8 cellular contexts compared by ENCODE assay signal in genomic region chr11:57322881-57323467, GRCh38. TPM values are rescaled to one million over a fixed set of nuclear protein-coding genes. Genes with fewer than 3 reads are reported as not detected.
DNase-seq lines count a peak whose midpoint lies in the region; ATAC-seq, FAIRE-seq and TF ChIP-seq lines count a peak whose summit lies in the region.

No MANE protein-coding gene starts in this region.

- intact Hi-C loops in left ventricle myocardium inferior (cut with micrococcal nuclease) (no loop called here), left ventricle myocardium superior (cut with micrococcal nuclease) (no loop called here), uterus (cut with DNase I; ENCODE audit: low total_unique reads) (no loop called here), posterior vena cava (cut with DNase I) (loop anchor here (5.0 to 10.0 kb wide), 2 partner anchors 342 to 1819 kb away; partner anchors contain the start of genes FAM111A (in 1 of the 2) and ZDHHC5 (in 1 of the 2))

- peak overlapping the region; percentile 86 for H3K4me3 ChIP-seq in left ventricle myocardium inferior
- H3K4me3 ChIP-seq in bronchial epithelial cell (ENCODE audit: low read depth, low read length): peak overlapping the region; percentile 90
- peak overlapping the region; percentile 79 to 89 for H3K4me3 ChIP-seq in mucosa of rectum (ENCODE audit: low read length in 2 of 2)
- peak overlapping the region; percentile 65 to 97 for H3K4me3 ChIP-seq in uterus

- ATAC-seq in left ventricle myocardium superior (no peak), HG03045 (IDR thresholded peaks at IDR 0.05; ENCODE audit: unreplicated experiment) (no peak)

- peak overlapping the region; percentile 97 for H3K27ac ChIP-seq in left ventricle myocardium inferior (replicated peaks)
- peak overlapping the region; percentile 96 to 97 for H3K27ac ChIP-seq in mucosa of rectum (ENCODE audit: low read depth in 2 of 2, low read length in 2 of 2)
- peak overlapping the region; percentile 95 to 98 for H3K27ac ChIP-seq in uterus

- no peak for TF ChIP-seq POLR2A in uterus (IDR thresholded peaks at IDR 0.05)

- no peak for TF ChIP-seq CTCF in left ventricle myocardium inferior (IDR thresholded peaks at IDR 0.05; ENCODE audit: borderline replicate concordance)
- TF ChIP-seq CTCF in bronchial epithelial cell (IDR thresholded peaks at IDR 0.05; ENCODE audit: insufficient read depth, low read length, severe bottlenecking): peak; percentile 2
- TF ChIP-seq CTCF in uterus (IDR thresholded peaks at IDR 0.05): peak in 1 of 4 experiments; percentile 1

- H3K9me3 ChIP-seq in left ventricle myocardium inferior (replicated peaks): no peaks in the 10 kb centered on the region
- H3K9me3 ChIP-seq in mucosa of rectum (ENCODE audit: control insufficient read depth in 2 of 2, low read length in 2 of 2): no peaks in the 10 kb centered on the region
- no peaks in the 10 kb centered on the region for H3K9me3 ChIP-seq in uterus

- H3K9ac ChIP-seq in mucosa of rectum (ENCODE audit: low read depth in 1 of 2, low read length in 2 of 2): peak overlapping the region; percentile 88 to 92

- DNase-seq in left ventricle myocardium inferior (no peak), left ventricle myocardium superior (no peak), bronchial epithelial cell (ENCODE audit: low read depth) (peak; percentile 74), uterus (no peak), OCI-M1 (lab: John Stamatoyannopoulos, UW) (no peak), posterior vena cava (ENCODE audit: low spot score) (no peak)

- no peak for FAIRE-seq in bronchial epithelial cell (lab: Jason Lieb, UNC)

- H3K36me3 ChIP-seq in left ventricle myocardium inferior (peaks cover 44% of the 10 kb centered on the region), bronchial epithelial cell (ENCODE audit: control insufficient read depth, insufficient read depth, low read length) (peaks cover 35% of the 10 kb centered on the region), mucosa of rectum (ENCODE audit: control insufficient read depth in 2 of 2, insufficient read depth in 2 of 2, low read length in 2 of 2) (peaks cover 25 to 28% of the 10 kb centered on the region in 2 donors), uterus (no peaks in the 10 kb centered on the region)

- peaks cover 86% of the 10 kb centered on the region for H3K4me1 ChIP-seq in left ventricle myocardium inferior
- H3K4me1 ChIP-seq in mucosa of rectum (ENCODE audit: control insufficient read depth in 2 of 2, insufficient read depth in 2 of 2, low read length in 2 of 2): peaks cover 58 to 60% of the 10 kb centered on the region in 2 donors
- H3K4me1 ChIP-seq in uterus: peaks cover 9 to 24% of the 10 kb centered on the region in 2 donors

- no peaks in the 10 kb centered on the region for H3K27me3 ChIP-seq in left ventricle myocardium inferior (ENCODE audit: low read depth)
- no peaks in the 10 kb centered on the region for H3K27me3 ChIP-seq in bronchial epithelial cell (ENCODE audit: control insufficient read depth, insufficient read depth, low read length)
- H3K27me3 ChIP-seq in mucosa of rectum (ENCODE audit: control insufficient read depth in 2 of 2, insufficient read depth in 2 of 2, low read length in 2 of 2): no peaks in the 10 kb centered on the region
- no peaks in the 10 kb centered on the region for H3K27me3 ChIP-seq in uterus

RNA-seq across cellular contexts. Expression of gene TNKS1BP1, which starts 1.8 kb away (rescaled TPM):
- 32.6 TPM for total RNA-seq in left ventricle myocardium inferior
- 44.4 TPM for total RNA-seq in left ventricle myocardium superior
- total RNA-seq in bronchial epithelial cell: 67.9 and 160 TPM in 2 replicates
- 100 to 1,000 TPM in 1 of 4 donors, 10 to 100 TPM in 3; 22.5 to 269 (median 70.8) TPM for total RNA-seq in uterus
- total RNA-seq in posterior vena cava: 100 to 1,000 TPM; 175 to 185 TPM

RNA-seq across cellular contexts. Expression of gene SSRP1, which starts 12.7 kb away (rescaled TPM):
- 34.6 TPM for total RNA-seq in left ventricle myocardium inferior
- 38.4 TPM for total RNA-seq in left ventricle myocardium superior
- 96.6 and 100 TPM in 2 replicates for total RNA-seq in bronchial epithelial cell
- total RNA-seq in uterus: 100 to 1,000 TPM in 1 of 4 donors, 10 to 100 TPM in 3; 29.4 to 115 (median 75.3) TPM
- 10 to 100 TPM; 41.6 to 54.4 TPM for total RNA-seq in posterior vena cava

RNA-seq across cellular contexts. Expression of gene P2RX3, which starts 15.2 kb away (rescaled TPM):
- 1.4 TPM for total RNA-seq in left ventricle myocardium inferior
- total RNA-seq in left ventricle myocardium superior: 4.5 TPM
- not detected in 2 replicates for total RNA-seq in bronchial epithelial cell
- under 1 TPM in 1 of 4 donors, not detected in 3; 0.69 TPM for total RNA-seq in uterus
- total RNA-seq in posterior vena cava: not detected

RNA-seq across cellular contexts. Expression of gene PRG3, which starts 58.0 kb away (rescaled TPM):
- total RNA-seq in left ventricle myocardium inferior: not detected
- not detected for total RNA-seq in left ventricle myocardium superior
- total RNA-seq in bronchial epithelial cell: not detected in 2 replicates
- total RNA-seq in uterus: not detected
- total RNA-seq in posterior vena cava: not detected

Comparison
In these comparisons a context has a peak if more than half of its experiments do, and no peak if none do; other contexts are left out.
1. intact Hi-C loops: an anchor here in posterior vena cava (5.0 to 10.0 kb wide); none called in left ventricle myocardium inferior, left ventricle myocardium superior and uterus.